9 cellular contexts compared by ENCODE assay signal in genomic region chr9:136373300-136374182, GRCh38. TPM values are rescaled to one million over a fixed set of nuclear protein-coding genes. Genes with fewer than 3 reads are reported as not detected.
DNase-seq lines count a peak whose midpoint lies in the region; ATAC-seq, FAIRE-seq and TF ChIP-seq lines count a peak whose summit lies in the region.
"Had no signal": no experiment of that assay in that cellular context is flagged by ENCODE, and none has a peak within 500 bp of the region (broad histone marks: within the 10 kb centered on the region; RNA-seq: fewer than 3 reads in every experiment).

CARD9 (minus strand) TSS chr9:136373669; CDS start chr9:136372078, 1,591 bp downstream.

- H4K20me1 ChIP-seq in H1 (replicated peaks in 1 of 2; ENCODE audit: control insufficient read depth in 1 of 2, insufficient read depth in 2 of 2, low read length in 2 of 2) = peaks cover 5 to 8% of the 10 kb centered on the region in 2 experiments

- no peak within 1 kb of the TSS for H2BK12ac ChIP-seq in H1 (ENCODE audit: low read depth, low read length)
- peak within 1 kb of the TSS; percentile 84 for H2BK12ac ChIP-seq in neuronal stem cell (ENCODE audit: low read length)

- H3K4ac ChIP-seq in H1 (replicated peaks; ENCODE audit: insufficient read length, low read depth, low read length) = no peak within 1 kb of the TSS
- no peak within 1 kb of the TSS for H3K4ac ChIP-seq in neuronal stem cell (ENCODE audit: low read length)

- H3K36me3 Mint-ChIP-seq in Caco-2 (ENCODE audit: insufficient read depth, unreplicated experiment) = peaks cover 43% of the 10 kb centered on the region
- no peaks in the 10 kb centered on the region for H3K36me3 Mint-ChIP-seq in activated CD8-positive, alpha-beta memory T cell treated with anti-CD3 and anti-CD28 coated beads, Interleukin-2, amount 10 ng/mL, durations not matched to agents 7 days and 5 days

- H2BK120ac ChIP-seq in H1 (replicated peaks; ENCODE audit: low read depth, low read length) (no peak within 1 kb of the TSS), neuronal stem cell (ENCODE audit: low read depth, low read length) (no peak within 1 kb of the TSS)

- H3K23me2 ChIP-seq in H1 (ENCODE audit: low read depth, low read length) = no peaks in the 10 kb centered on the region

- H3K36me3 ChIP-seq in Caco-2 (ENCODE audit: control insufficient read depth, insufficient read depth, low read length) = no peaks in the 10 kb centered on the region
- peaks cover 0 to 5% (median 0%) of the 10 kb centered on the region in 4 experiments; a peak in 4 of 8 replicates for H3K36me3 ChIP-seq in H1 (ENCODE audit: control insufficient read depth in 2 of 4, insufficient read depth in 4 of 4, low read length in 3 of 4)
- H3K36me3 ChIP-seq in neuronal stem cell (replicated peaks in 1 of 2; ENCODE audit: control insufficient read depth in 2 of 2, insufficient read depth in 2 of 2, low read length in 2 of 2) = peaks cover 7 to 29% of the 10 kb centered on the region in 2 donors

- H3K23ac ChIP-seq in H1 (ENCODE audit: insufficient read length) (no peak within 1 kb of the TSS), neuronal stem cell (ENCODE audit: low read depth, low read length, poor library complexity) (peak within 1 kb of the TSS; percentile 93)

- CTCF ChIA-PET in Caco-2 (lab: Charles Lee) = interaction anchor here (1.0 to 1.9 kb wide), 2 partner anchors 10 kb away, joined by 4 to 11 read pairs; partner anchors contain the start of gene DNLZ
- CTCF ChIA-PET in H1 (lab: Charles Lee; ENCODE audit: partially characterized antibody) = interaction anchor here (0.6 to 3.0 kb wide), 9 partner anchors 7 to 361 kb away, joined by 3 to 15 read pairs (median 3); partner anchors contain the start of gene DNLZ
- CTCF ChIA-PET in activated CD8-positive, alpha-beta memory T cell treated with anti-CD3 and anti-CD28 coated beads, Interleukin-2, amount 10 ng/mL, durations not matched to agents 7 days and 5 days (lab: Charles Lee) = interaction anchor here (1.4 kb wide), 1 partner anchor 10 kb away, joined by 7 read pairs; the partner anchor contains the start of gene DNLZ

- H2BK20ac ChIP-seq in H1 (ENCODE audit: low read length) = no peak within 1 kb of the TSS

- H3K4me3 Mint-ChIP-seq in Caco-2 (ENCODE audit: unreplicated experiment) = peak within 1 kb of the TSS; percentile 29
- H3K4me3 Mint-ChIP-seq in activated CD8-positive, alpha-beta memory T cell treated with anti-CD3 and anti-CD28 coated beads, Interleukin-2, amount 10 ng/mL, durations not matched to agents 7 days and 5 days = no peak within 1 kb of the TSS
- H3K4me3 Mint-ChIP-seq: central memory CD8-positive, alpha-beta T cell had no signal

- TF ChIP-seq RAD21 in H1 (IDR thresholded peaks at IDR 0.05 in 1 of 2, conservative IDR thresholded peaks at IDR 0.05 in 1 of 2; ENCODE audit: low read depth in 2 of 2, low read length in 2 of 2) = peak in 1 of 2 experiments; percentile 11; a peak in 1 of 4 replicates

- no peaks in the 10 kb centered on the region for H3K9me3 Mint-ChIP-seq in Caco-2 (ENCODE audit: unreplicated experiment)
- H3K9me3 Mint-ChIP-seq in activated CD8-positive, alpha-beta memory T cell treated with anti-CD3 and anti-CD28 coated beads, Interleukin-2, amount 10 ng/mL, durations not matched to agents 7 days and 5 days (ENCODE audit: low read depth) = no peaks in the 10 kb centered on the region
- H3K9me3 Mint-ChIP-seq: central memory CD8-positive, alpha-beta T cell had no signal

- H3K4me1 Mint-ChIP-seq in Caco-2 (ENCODE audit: low read depth, unreplicated experiment) = peaks cover 7% of the 10 kb centered on the region
- no peaks in the 10 kb centered on the region for H3K4me1 Mint-ChIP-seq in activated CD8-positive, alpha-beta memory T cell treated with anti-CD3 and anti-CD28 coated beads, Interleukin-2, amount 10 ng/mL, durations not matched to agents 7 days and 5 days
- H3K4me1 Mint-ChIP-seq: central memory CD8-positive, alpha-beta T cell had no signal

- ATAC-seq in GM21423 (IDR thresholded peaks at IDR 0.05; ENCODE audit: unreplicated experiment) = no peak
- ATAC-seq in activated CD8-positive, alpha-beta memory T cell treated with anti-CD3 and anti-CD28 coated beads, Interleukin-2, amount 10 ng/mL, durations not matched to agents 7 days and 5 days = no peak
- ATAC-seq in GM21737 (IDR thresholded peaks at IDR 0.05; ENCODE audit: unreplicated experiment) = no peak

- intact Hi-C loops in Caco-2 (cut with micrococcal nuclease; ENCODE audit: unreplicated experiment) = no loop called here

- no peak within 1 kb of the TSS for H2BK15ac ChIP-seq in H1 (ENCODE audit: low read length)
- H2BK15ac ChIP-seq in neuronal stem cell (ENCODE audit: low read length) = peak within 1 kb of the TSS; percentile 78

- H3K18ac ChIP-seq in H1 (ENCODE audit: extremely low read depth, low read length) (no peak within 1 kb of the TSS), neuronal stem cell (ENCODE audit: low read length) (peak within 1 kb of the TSS; percentile 80)

- H3K56ac ChIP-seq in H1 (replicated peaks; ENCODE audit: insufficient read length, low read depth, low read length) = peak within 1 kb of the TSS; percentile 23

- H3K14ac ChIP-seq in H1 (ENCODE audit: insufficient read length) = no peak within 1 kb of the TSS
- peak within 1 kb of the TSS; percentile 71 for H3K14ac ChIP-seq in neuronal stem cell (ENCODE audit: low read length)

- POLR2A ChIA-PET in Caco-2 (lab: Charles Lee) = interaction anchor here (1.9 kb wide), 1 partner anchor 11 kb away, joined by 11 read pairs; no protein-coding TSS in a partner anchor
- POLR2A ChIA-PET in H1 (lab: Charles Lee; ENCODE audit: partially characterized antibody) = interaction anchor here (0.9 to 7.2 kb wide), 15 partner anchors 7 to 131 kb away, joined by 3 to 43 read pairs (median 6); partner anchors contain the start of genes DNLZ and SNAPC4

- WGBS in H1 (ENCODE audit: extremely low coverage in 1 of 2, insufficient coverage in 1 of 2, insufficient read length in 1 of 2, insufficient replicate concordance in 2 of 2, low coverage in 1 of 2, low lambda C conversion rate in 2 of 2, missing lambda C conversion rate in 1 of 2), 2 experiments = 91% methylated on average over 23 of the region's 27 CpGs; no CpG with 5 or more reads in 1 of the 2 experiments
- no CpG with 5 or more reads among the region's 27 CpGs for WGBS in neuronal stem cell (ENCODE audit: extremely low coverage in 2 of 2, insufficient read length in 2 of 2, insufficient replicate concordance in 1 of 2), 2 donors

- H3K4me2 ChIP-seq in H1 (ENCODE audit: insufficient read depth in 1 of 2, low read depth in 2 of 2, low read length in 2 of 2) (no peak within 1 kb of the TSS), neuronal stem cell (ENCODE audit: insufficient read depth, low read length, poor library complexity, severe bottlenecking) (peak within 1 kb of the TSS; percentile 11)

- H3K9ac ChIP-seq in H1 (replicated peaks in 1 of 4; ENCODE audit: extremely low read depth in 1 of 4, low read depth in 3 of 4, low read length in 3 of 4) (no peak within 1 kb of the TSS), neuronal stem cell (ENCODE audit: low read depth, low read length, poor library complexity) (peak within 1 kb of the TSS; percentile 60)

- H2AK5ac ChIP-seq in H1 (ENCODE audit: low read depth, low read length) (no peak within 1 kb of the TSS), neuronal stem cell (ENCODE audit: low read depth, low read length) (peak within 1 kb of the TSS; percentile 90)

- H4K91ac ChIP-seq in H1 (replicated peaks; ENCODE audit: insufficient read length, low read length) (no peak within 1 kb of the TSS), neuronal stem cell (ENCODE audit: low read depth, low read length, poor library complexity) (no peak within 1 kb of the TSS)

- H3K4me1 ChIP-seq in Caco-2 = peaks cover 20% of the 10 kb centered on the region
- H3K4me1 ChIP-seq in H1 (replicated peaks in 1 of 4; ENCODE audit: control insufficient read depth in 3 of 4, insufficient read depth in 4 of 4, low read length in 3 of 4) = no peaks in the 10 kb centered on the region
- H3K4me1 ChIP-seq in neuronal stem cell (ENCODE audit: control insufficient read depth in 2 of 2, insufficient read depth in 1 of 2, low read depth in 1 of 2, low read length in 2 of 2) = peaks cover 8 to 21% of the 10 kb centered on the region in 2 donors

- H2BK5ac ChIP-seq in H1 (ENCODE audit: low read depth, low read length) = no peak within 1 kb of the TSS; the same call in 1 of the 2 replicates
- H2BK5ac ChIP-seq in neuronal stem cell (ENCODE audit: low read length) = peak within 1 kb of the TSS; percentile 66

- H3K9me3 ChIP-seq in Caco-2 (no peaks in the 10 kb centered on the region), H1 (ENCODE audit: insufficient read depth in 2 of 2, low read depth in 1 of 2, low read length in 1 of 2) (no peaks in the 10 kb centered on the region), neuronal stem cell (replicated peaks in 1 of 2; ENCODE audit: control insufficient read depth in 2 of 2, insufficient read depth in 1 of 2, low read depth in 1 of 2, low read length in 2 of 2) (no peaks in the 10 kb centered on the region)

- H3K79me2 ChIP-seq in H1 (ENCODE audit: control insufficient read depth in 1 of 2, insufficient read depth in 2 of 2, low read length in 2 of 2) = no peaks in the 10 kb centered on the region

- no peak for TF ChIP-seq EP300 in H1 (IDR thresholded peaks at IDR 0.05; ENCODE audit: borderline replicate concordance in 1 of 2, low read depth in 2 of 2, low read length in 2 of 2)

- peak within 1 kb of the TSS; percentile 57; the same call in 1 of the 2 replicates for H4K8ac ChIP-seq in H1 (ENCODE audit: extremely low read depth, insufficient read depth, low read length)
- peak within 1 kb of the TSS; percentile 43 for H4K8ac ChIP-seq in neuronal stem cell (ENCODE audit: low read depth, low read length)

- no peaks in the 10 kb centered on the region for H3K27me3 ChIP-seq in Caco-2 (replicated peaks; ENCODE audit: control insufficient read depth, insufficient read depth, low read length)
- H3K27me3 ChIP-seq in H1 (replicated peaks in 1 of 4; ENCODE audit: control insufficient read depth in 3 of 4, extremely low read depth in 1 of 4, insufficient read depth in 3 of 4, low read length in 3 of 4) = no peaks in the 10 kb centered on the region
- no peaks in the 10 kb centered on the region for H3K27me3 ChIP-seq in neuronal stem cell (ENCODE audit: control insufficient read depth in 3 of 3, insufficient read depth in 3 of 3, low read depth in 1 of 3, low read length in 3 of 3)

- BruUV-seq in Caco-2 (replicated peaks; lab: Mats Ljungman, UMichigan) = no TSS peak

- H3K4me3 ChIP-seq in Caco-2 (ENCODE audit: low read depth, low read length) = no peak within 1 kb of the TSS
- H3K4me3 ChIP-seq in H1 (ENCODE audit: extremely low read depth in 1 of 4, insufficient read depth in 2 of 4, low read depth in 3 of 4, low read length in 4 of 4) = no peak within 1 kb of the TSS
- H3K4me3 ChIP-seq in neuronal stem cell (ENCODE audit: low read length in 2 of 2) = no peak within 1 kb of the TSS

- peak within 1 kb of the TSS; percentile 76 for H3K27ac Mint-ChIP-seq in Caco-2 (ENCODE audit: unreplicated experiment)
- H3K27ac Mint-ChIP-seq in activated CD8-positive, alpha-beta memory T cell treated with anti-CD3 and anti-CD28 coated beads, Interleukin-2, amount 10 ng/mL, durations not matched to agents 7 days and 5 days = no peak within 1 kb of the TSS

- DNase-seq in Caco-2 (no peak), NCI-H69 (lab: John Stamatoyannopoulos, UW) (peak; percentile 74), H1 (ENCODE audit: low read depth in 1 of 2, low spot score in 2 of 2) (no peak), neuronal stem cell (ENCODE audit: low spot score) (no peak), HCEC 1CT (no peak)
- DNase-seq in activated CD8-positive, alpha-beta memory T cell treated with anti-CD3 and anti-CD28 coated beads, Interleukin-2, amount 10 ng/mL, durations not matched to agents 7 days and 5 days = no peak

- H2AFZ ChIP-seq in H1 (ENCODE audit: low read length) = no peak within 1 kb of the TSS
- peak within 1 kb of the TSS; percentile 83 for H2AFZ ChIP-seq in neuronal stem cell (ENCODE audit: low read length)

- no peak within 1 kb of the TSS for H4K5ac ChIP-seq in H1 (ENCODE audit: insufficient read length, low read depth, low read length)

- no peak for TF ChIP-seq CTCF in Caco-2 (IDR thresholded peaks at IDR 0.05; ENCODE audit: insufficient read depth in 1 of 2, low read depth in 1 of 2, low read length in 1 of 2, severe bottlenecking in 1 of 2, unreplicated experiment in 1 of 2)
- no peak for TF ChIP-seq CTCF in H1 (IDR thresholded peaks at IDR 0.05; ENCODE audit: control extremely low read depth in 1 of 3, insufficient read depth in 1 of 3, low read depth in 1 of 3, low read length in 3 of 3)

- H3K27ac ChIP-seq in H1 (ENCODE audit: low read depth, low read length) (no peak within 1 kb of the TSS; the same call in 1 of the 2 replicates), neuronal stem cell (replicated peaks; ENCODE audit: low read length) (no peak within 1 kb of the TSS)

- no peaks in the 10 kb centered on the region for H3K79me1 ChIP-seq in H1 (ENCODE audit: low read depth, low read length)
- peaks cover 2% of the 10 kb centered on the region for H3K79me1 ChIP-seq in neuronal stem cell (ENCODE audit: low read depth, low read length)

- no peak for TF ChIP-seq POLR2A in H1 (IDR thresholded peaks at IDR 0.05; ENCODE audit: control extremely low read depth in 1 of 2, low read depth in 2 of 2, low read length in 2 of 2)

- no peaks in the 10 kb centered on the region for H3K27me3 Mint-ChIP-seq in Caco-2 (ENCODE audit: insufficient read depth, unreplicated experiment)
- no peaks in the 10 kb centered on the region for H3K27me3 Mint-ChIP-seq in activated CD8-positive, alpha-beta memory T cell treated with anti-CD3 and anti-CD28 coated beads, Interleukin-2, amount 10 ng/mL, durations not matched to agents 7 days and 5 days
- H3K27me3 Mint-ChIP-seq: central memory CD8-positive, alpha-beta T cell had no signal

- no peak for FAIRE-seq in H1 (lab: Jason Lieb, UNC)

RNA-seq across cellular contexts. Expression of gene CARD9, which starts in this region (rescaled TPM):
- total RNA-seq in Caco-2 (2022) = 1.7 and 2.6 TPM in 2 replicates
- 0.88 and 1.1 TPM in 2 replicates for total RNA-seq in H1 (2021; fragmentation: NEBNext Ultra II Directional; extraction: Animal tissue kit (Norgen Biotek cat#: 25700))
- 0.13 and 0.15 TPM in 2 replicates for polyA plus RNA-seq in H1 (2011; rRNA removed)
- 0.26 TPM for polyA plus RNA-seq in H1 (2011; cell fraction: cytosol; rRNA removed)
- 1.7 TPM for polyA plus RNA-seq in H1 (2011; cell fraction: nucleus; rRNA removed)
- polyA plus RNA-seq in H1 (2012, experiment 1 of 2) = 0.57 to 0.92 TPM (median 0.67 TPM) in 4 replicates
- 0.22 TPM for polyA plus RNA-seq in H1 (2012, experiment 2 of 2)
- 0.10 TPM for polyA plus RNA-seq in H1 (2013, experiment 1 of 2)
- 0.17 TPM for polyA plus RNA-seq in H1 (2013, experiment 2 of 2)
- polyA minus RNA-seq in H1 (2011; rRNA and poly(A)+ RNA removed) = 0.07 TPM in 1 of 2 replicates, not detected in the other
- not detected for polyA minus RNA-seq in H1 (2011; cell fraction: cytosol; rRNA and poly(A)+ RNA removed)
- 0.90 TPM for polyA minus RNA-seq in H1 (2011; cell fraction: nucleus; rRNA and poly(A)+ RNA removed)
- polyA plus RNA-seq in neuronal stem cell (2013, experiment 1 of 2) = 0.14 TPM
- polyA plus RNA-seq in neuronal stem cell (2013, experiment 2 of 2) = 0.17 TPM
- total RNA-seq in activated CD8-positive, alpha-beta memory T cell treated with anti-CD3 and anti-CD28 coated beads, Interleukin-2, amount 10 ng/mL, durations not matched to agents 7 days and 5 days = 1 to 10 TPM in 1 of 2 experiments, under 1 TPM in 1; 0.50 to 3.1 TPM
